ENCODE assay signal across 1 cellular context in the genomic region with DNA sequence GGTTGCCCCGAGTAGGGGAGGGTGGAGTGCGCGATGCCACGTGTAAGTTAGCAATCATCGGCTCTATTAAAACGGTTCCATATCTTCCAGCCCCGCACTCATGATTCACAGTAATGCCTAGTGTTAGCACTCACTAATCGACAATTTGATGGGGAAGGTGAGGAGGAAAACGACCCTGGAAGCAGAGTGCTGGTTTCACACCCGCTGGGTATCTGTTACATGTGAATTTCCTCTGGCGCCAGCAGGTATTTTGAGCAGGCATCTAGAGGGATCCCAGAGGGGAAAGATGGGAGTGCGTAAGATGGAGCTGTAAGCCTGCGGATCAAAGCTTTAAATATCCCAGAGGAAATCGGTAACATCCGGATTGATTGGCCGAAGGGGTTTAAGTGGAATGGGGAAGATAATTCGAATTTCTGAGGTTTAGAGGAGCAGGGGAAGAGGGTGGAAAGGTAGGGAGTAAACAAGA.
A peak's percentile ranks its signal among the peaks of the same experiment; 100 is the strongest.
TF ChIP-seq lines count a peak whose summit lies in the region.

No MANE protein-coding gene starts in this region.

TF ChIP-seq in HepG2, 621 proteins besides CTCF, POLR2A, EP300 and RAD21:
- TF ChIP-seq, protein P1, sequence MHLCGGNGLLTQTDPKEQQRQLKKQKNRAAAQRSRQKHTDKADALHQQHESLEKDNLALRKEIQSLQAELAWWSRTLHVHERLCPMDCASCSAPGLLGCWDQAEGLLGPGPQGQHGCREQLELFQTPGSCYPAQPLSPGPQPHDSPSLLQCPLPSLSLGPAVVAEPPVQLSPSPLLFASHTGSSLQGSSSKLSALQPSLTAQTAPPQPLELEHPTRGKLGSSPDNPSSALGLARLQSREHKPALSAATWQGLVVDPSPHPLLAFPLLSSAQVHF (CRISPR knock-in tag; IDR thresholded peaks at IDR 0.05), result no peak
- peak; percentile 47; the same call in 1 of the 2 replicates for TF ChIP-seq EZH2 (conservative IDR thresholded peaks at IDR 0.05; ENCODE audit: low read depth, low read length)
- TF ChIP-seq, protein P2, sequence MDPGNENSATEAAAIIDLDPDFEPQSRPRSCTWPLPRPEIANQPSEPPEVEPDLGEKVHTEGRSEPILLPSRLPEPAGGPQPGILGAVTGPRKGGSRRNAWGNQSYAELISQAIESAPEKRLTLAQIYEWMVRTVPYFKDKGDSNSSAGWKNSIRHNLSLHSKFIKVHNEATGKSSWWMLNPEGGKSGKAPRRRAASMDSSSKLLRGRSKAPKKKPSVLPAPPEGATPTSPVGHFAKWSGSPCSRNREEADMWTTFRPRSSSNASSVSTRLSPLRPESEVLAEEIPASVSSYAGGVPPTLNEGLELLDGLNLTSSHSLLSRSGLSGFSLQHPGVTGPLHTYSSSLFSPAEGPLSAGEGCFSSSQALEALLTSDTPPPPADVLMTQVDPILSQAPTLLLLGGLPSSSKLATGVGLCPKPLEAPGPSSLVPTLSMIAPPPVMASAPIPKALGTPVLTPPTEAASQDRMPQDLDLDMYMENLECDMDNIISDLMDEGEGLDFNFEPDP (CRISPR knock-in tag; conservative IDR thresholded peaks at IDR 0.05), result no peak
- TF ChIP-seq NFATC3 (CRISPR knock-in tag; IDR thresholded peaks at IDR 0.05), result no peak
- TF ChIP-seq SRSF4 (IDR thresholded peaks at IDR 0.05; ENCODE audit: low read depth, low read length, poor library complexity, severe bottlenecking), result no peak
- TF ChIP-seq GTF3A (CRISPR knock-in tag; conservative IDR thresholded peaks at IDR 0.05), result no peak
- TF ChIP-seq, protein P3, sequence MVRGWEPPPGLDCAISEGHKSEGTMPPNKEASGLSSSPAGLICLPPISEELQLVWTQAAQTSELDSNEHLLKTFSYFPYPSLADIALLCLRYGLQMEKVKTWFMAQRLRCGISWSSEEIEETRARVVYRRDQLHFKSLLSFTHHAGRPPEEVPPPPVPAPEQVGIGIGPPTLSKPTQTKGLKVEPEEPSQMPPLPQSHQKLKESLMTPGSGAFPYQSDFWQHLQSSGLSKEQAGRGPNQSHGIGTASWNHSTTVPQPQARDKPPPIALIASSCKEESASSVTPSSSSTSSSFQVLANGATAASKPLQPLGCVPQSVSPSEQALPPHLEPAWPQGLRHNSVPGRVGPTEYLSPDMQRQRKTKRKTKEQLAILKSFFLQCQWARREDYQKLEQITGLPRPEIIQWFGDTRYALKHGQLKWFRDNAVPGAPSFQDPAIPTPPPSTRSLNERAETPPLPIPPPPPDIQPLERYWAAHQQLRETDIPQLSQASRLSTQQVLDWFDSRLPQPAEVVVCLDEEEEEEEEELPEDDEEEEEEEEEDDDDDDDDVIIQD (CRISPR knock-in tag; IDR thresholded peaks at IDR 0.05; ENCODE audit: low read depth), result no peak
